In genomic region chr6:5619249-5619648, GRCh38 we compare ENCODE assay signal across 10 cellular contexts.
DNase-seq lines count a peak whose midpoint lies in the region; ATAC-seq and TF ChIP-seq lines count a peak whose summit lies in the region.
"Had no signal": no experiment of that assay in that cellular context is flagged by ENCODE, and none has a peak within 500 bp of the region (broad histone marks: within the 10 kb centered on the region; RNA-seq: fewer than 3 reads in every experiment).

No MANE protein-coding gene starts in this region.

- intact Hi-C loops in activated CD8-positive, alpha-beta T cell treated with anti-CD3 and anti-CD28 coated beads for 36 hours (cut with micrococcal nuclease): no loop called here
- intact Hi-C loops in ovary (cut with DNase I): no loop called here

- peak; percentile 81 for ATAC-seq in GM19351 (IDR thresholded peaks at IDR 0.05; ENCODE audit: unreplicated experiment)
- ATAC-seq in HG03108 (IDR thresholded peaks at IDR 0.05; ENCODE audit: unreplicated experiment): peak; percentile 93
- ATAC-seq in activated CD8-positive, alpha-beta T cell treated with anti-CD3 and anti-CD28 coated beads for 36 hours: peak; percentile 100
- ATAC-seq in GM23338: no peak

- TF ChIP-seq EP300 in ovary (IDR thresholded peaks at IDR 0.05): no peak

- CTCF ChIA-PET in activated CD8-positive, alpha-beta T cell treated with anti-CD3 and anti-CD28 coated beads for 36 hours (lab: Charles Lee): interaction anchor here (1.0 kb wide), 1 partner anchor 21 kb away, joined by 3 read pairs; no protein-coding TSS in a partner anchor

- H3K4me3 ChIP-seq in GM23338 (no peak overlapping the region), ovary (no peak overlapping the region), BE2C (ENCODE audit: low read depth, low read length) (no peak overlapping the region)
- H3K4me3 ChIP-seq: colonic mucosa, prostate gland had no signal

- no peaks in the 10 kb centered on the region for H3F3A ChIP-seq in GM23338 (replicated peaks; ENCODE audit: low read depth)

- H3K4me1 Mint-ChIP-seq in activated CD8-positive, alpha-beta T cell treated with anti-CD3 and anti-CD28 coated beads for 36 hours (ENCODE audit: low read depth): peaks cover 17% of the 10 kb centered on the region
- peaks cover 9% of the 10 kb centered on the region; the same call in 2 of the 3 replicates for H3K4me1 Mint-ChIP-seq in GM23338

- H3K27ac ChIP-seq in GM23338 (ENCODE audit: low read depth): no peak overlapping the region
- H3K27ac ChIP-seq in ovary: no peak overlapping the region
- H3K27ac ChIP-seq: colonic mucosa, prostate gland had no signal

- H3K27ac Mint-ChIP-seq in activated CD8-positive, alpha-beta T cell treated with anti-CD3 and anti-CD28 coated beads for 36 hours: peak overlapping the region; percentile 79
- no peak overlapping the region for H3K27ac Mint-ChIP-seq in GM23338

- POLR2A ChIA-PET in activated CD8-positive, alpha-beta T cell treated with anti-CD3 and anti-CD28 coated beads for 36 hours (lab: Charles Lee): no interaction called here

- no peaks in the 10 kb centered on the region; the same call in 1 of the 2 replicates for H3K36me3 ChIP-seq in GM23338 (ENCODE audit: insufficient read depth)
- H3K36me3 ChIP-seq in ovary: no peaks in the 10 kb centered on the region
- no peaks in the 10 kb centered on the region for H3K36me3 ChIP-seq in BE2C
- H3K36me3 ChIP-seq: colonic mucosa, prostate gland had no signal

- peak; percentile 63 for DNase-seq in activated CD8-positive, alpha-beta T cell treated with anti-CD3 and anti-CD28 coated beads for 36 hours
- peak; percentile 5 to 7 for DNase-seq in stimulated activated CD8-positive, alpha-beta memory T cell treated with anti-CD3 and anti-CD28 coated beads, Interleukin-4, amount 100 ng/mL, for 1 hour (ENCODE audit: low read depth in 2 of 2, low spot score in 1 of 2)
- no peak for DNase-seq in GM23338 (ENCODE audit: low spot score)
- no peak for DNase-seq in ovary
- DNase-seq in BE2C: no peak
- DNase-seq: colonic mucosa, NCI-H2171 had no signal

- no peaks in the 10 kb centered on the region for H3K27me3 Mint-ChIP-seq in activated CD8-positive, alpha-beta T cell treated with anti-CD3 and anti-CD28 coated beads for 36 hours
- peaks cover 5% of the 10 kb centered on the region for H3K27me3 Mint-ChIP-seq in GM23338 (ENCODE audit: insufficient read depth, low read depth, poor library complexity)

- TF ChIP-seq CTCF in activated CD8-positive, alpha-beta T cell treated with anti-CD3 and anti-CD28 coated beads for 36 hours (IDR thresholded peaks at IDR 0.05): no peak
- TF ChIP-seq CTCF in GM23338 (conservative IDR thresholded peaks at IDR 0.05; ENCODE audit: low read depth in 2 of 2) (no peak), ovary (IDR thresholded peaks at IDR 0.05) (no peak), BE2C (IDR thresholded peaks at IDR 0.05; ENCODE audit: low read depth, low read length) (no peak)

- no peaks in the 10 kb centered on the region for H3K4me1 ChIP-seq in GM23338 (ENCODE audit: insufficient read depth)
- H3K4me1 ChIP-seq in ovary (ENCODE audit: insufficient read depth): no peaks in the 10 kb centered on the region
- no peaks in the 10 kb centered on the region; the same call in 1 of the 2 replicates for H3K4me1 ChIP-seq in BE2C
- H3K4me1 ChIP-seq: colonic mucosa, prostate gland had no signal

- H3K27me3 ChIP-seq in GM23338 (ENCODE audit: insufficient read depth): no peaks in the 10 kb centered on the region
- H3K27me3 ChIP-seq in ovary: no peaks in the 10 kb centered on the region
- no peaks in the 10 kb centered on the region for H3K27me3 ChIP-seq in BE2C
- H3K27me3 ChIP-seq: colonic mucosa had no signal

- H3K36me3 Mint-ChIP-seq in activated CD8-positive, alpha-beta T cell treated with anti-CD3 and anti-CD28 coated beads for 36 hours (ENCODE audit: low read depth): peaks cover 9% of the 10 kb centered on the region
- no peaks in the 10 kb centered on the region for H3K36me3 Mint-ChIP-seq in GM23338 (ENCODE audit: low read depth)

- H3K9me2 ChIP-seq in GM23338 (ENCODE audit: insufficient read depth): peaks cover 17% of the 10 kb centered on the region

- no peak overlapping the region for H2AFZ ChIP-seq in GM23338

- H3K9me3 Mint-ChIP-seq in activated CD8-positive, alpha-beta T cell treated with anti-CD3 and anti-CD28 coated beads for 36 hours: no peaks in the 10 kb centered on the region
- no peaks in the 10 kb centered on the region for H3K9me3 Mint-ChIP-seq in GM23338

- 87 to 94% (median 94%) methylated on average over 3 of the region's 3 CpGs for WGBS in ovary, 3 donors

- H3K79me2 ChIP-seq in GM23338 (replicated peaks; ENCODE audit: insufficient read depth): no peaks in the 10 kb centered on the region

- H3K9me3 ChIP-seq in ovary (no peaks in the 10 kb centered on the region), BE2C (no peaks in the 10 kb centered on the region)
- H3K9me3 ChIP-seq: colonic mucosa, prostate gland had no signal

- H4K20me1 ChIP-seq in GM23338 (replicated peaks; ENCODE audit: insufficient read depth): no peaks in the 10 kb centered on the region

- peak overlapping the region; percentile 11 for H3K4me3 Mint-ChIP-seq in activated CD8-positive, alpha-beta T cell treated with anti-CD3 and anti-CD28 coated beads for 36 hours
- no peak overlapping the region for H3K4me3 Mint-ChIP-seq in GM23338

- no peak for TF ChIP-seq POLR2A in ovary (IDR thresholded peaks at IDR 0.05)

- no peak overlapping the region for H3K4me2 ChIP-seq in GM23338

TF ChIP-seq in GM23338, 12 proteins besides CTCF, POLR2A, EP300 and RAD21 (continues in another document):
- no peak for TF ChIP-seq CREB1 (CRISPR knock-in tag; IDR thresholded peaks at IDR 0.05; ENCODE audit: low read depth)
- no peak for TF ChIP-seq EZH2 (IDR thresholded peaks at IDR 0.05; ENCODE audit: low read depth, unreplicated experiment)
- no peak for TF ChIP-seq NANOG (IDR thresholded peaks at IDR 0.05; ENCODE audit: borderline replicate concordance)
- TF ChIP-seq, protein P1, sequence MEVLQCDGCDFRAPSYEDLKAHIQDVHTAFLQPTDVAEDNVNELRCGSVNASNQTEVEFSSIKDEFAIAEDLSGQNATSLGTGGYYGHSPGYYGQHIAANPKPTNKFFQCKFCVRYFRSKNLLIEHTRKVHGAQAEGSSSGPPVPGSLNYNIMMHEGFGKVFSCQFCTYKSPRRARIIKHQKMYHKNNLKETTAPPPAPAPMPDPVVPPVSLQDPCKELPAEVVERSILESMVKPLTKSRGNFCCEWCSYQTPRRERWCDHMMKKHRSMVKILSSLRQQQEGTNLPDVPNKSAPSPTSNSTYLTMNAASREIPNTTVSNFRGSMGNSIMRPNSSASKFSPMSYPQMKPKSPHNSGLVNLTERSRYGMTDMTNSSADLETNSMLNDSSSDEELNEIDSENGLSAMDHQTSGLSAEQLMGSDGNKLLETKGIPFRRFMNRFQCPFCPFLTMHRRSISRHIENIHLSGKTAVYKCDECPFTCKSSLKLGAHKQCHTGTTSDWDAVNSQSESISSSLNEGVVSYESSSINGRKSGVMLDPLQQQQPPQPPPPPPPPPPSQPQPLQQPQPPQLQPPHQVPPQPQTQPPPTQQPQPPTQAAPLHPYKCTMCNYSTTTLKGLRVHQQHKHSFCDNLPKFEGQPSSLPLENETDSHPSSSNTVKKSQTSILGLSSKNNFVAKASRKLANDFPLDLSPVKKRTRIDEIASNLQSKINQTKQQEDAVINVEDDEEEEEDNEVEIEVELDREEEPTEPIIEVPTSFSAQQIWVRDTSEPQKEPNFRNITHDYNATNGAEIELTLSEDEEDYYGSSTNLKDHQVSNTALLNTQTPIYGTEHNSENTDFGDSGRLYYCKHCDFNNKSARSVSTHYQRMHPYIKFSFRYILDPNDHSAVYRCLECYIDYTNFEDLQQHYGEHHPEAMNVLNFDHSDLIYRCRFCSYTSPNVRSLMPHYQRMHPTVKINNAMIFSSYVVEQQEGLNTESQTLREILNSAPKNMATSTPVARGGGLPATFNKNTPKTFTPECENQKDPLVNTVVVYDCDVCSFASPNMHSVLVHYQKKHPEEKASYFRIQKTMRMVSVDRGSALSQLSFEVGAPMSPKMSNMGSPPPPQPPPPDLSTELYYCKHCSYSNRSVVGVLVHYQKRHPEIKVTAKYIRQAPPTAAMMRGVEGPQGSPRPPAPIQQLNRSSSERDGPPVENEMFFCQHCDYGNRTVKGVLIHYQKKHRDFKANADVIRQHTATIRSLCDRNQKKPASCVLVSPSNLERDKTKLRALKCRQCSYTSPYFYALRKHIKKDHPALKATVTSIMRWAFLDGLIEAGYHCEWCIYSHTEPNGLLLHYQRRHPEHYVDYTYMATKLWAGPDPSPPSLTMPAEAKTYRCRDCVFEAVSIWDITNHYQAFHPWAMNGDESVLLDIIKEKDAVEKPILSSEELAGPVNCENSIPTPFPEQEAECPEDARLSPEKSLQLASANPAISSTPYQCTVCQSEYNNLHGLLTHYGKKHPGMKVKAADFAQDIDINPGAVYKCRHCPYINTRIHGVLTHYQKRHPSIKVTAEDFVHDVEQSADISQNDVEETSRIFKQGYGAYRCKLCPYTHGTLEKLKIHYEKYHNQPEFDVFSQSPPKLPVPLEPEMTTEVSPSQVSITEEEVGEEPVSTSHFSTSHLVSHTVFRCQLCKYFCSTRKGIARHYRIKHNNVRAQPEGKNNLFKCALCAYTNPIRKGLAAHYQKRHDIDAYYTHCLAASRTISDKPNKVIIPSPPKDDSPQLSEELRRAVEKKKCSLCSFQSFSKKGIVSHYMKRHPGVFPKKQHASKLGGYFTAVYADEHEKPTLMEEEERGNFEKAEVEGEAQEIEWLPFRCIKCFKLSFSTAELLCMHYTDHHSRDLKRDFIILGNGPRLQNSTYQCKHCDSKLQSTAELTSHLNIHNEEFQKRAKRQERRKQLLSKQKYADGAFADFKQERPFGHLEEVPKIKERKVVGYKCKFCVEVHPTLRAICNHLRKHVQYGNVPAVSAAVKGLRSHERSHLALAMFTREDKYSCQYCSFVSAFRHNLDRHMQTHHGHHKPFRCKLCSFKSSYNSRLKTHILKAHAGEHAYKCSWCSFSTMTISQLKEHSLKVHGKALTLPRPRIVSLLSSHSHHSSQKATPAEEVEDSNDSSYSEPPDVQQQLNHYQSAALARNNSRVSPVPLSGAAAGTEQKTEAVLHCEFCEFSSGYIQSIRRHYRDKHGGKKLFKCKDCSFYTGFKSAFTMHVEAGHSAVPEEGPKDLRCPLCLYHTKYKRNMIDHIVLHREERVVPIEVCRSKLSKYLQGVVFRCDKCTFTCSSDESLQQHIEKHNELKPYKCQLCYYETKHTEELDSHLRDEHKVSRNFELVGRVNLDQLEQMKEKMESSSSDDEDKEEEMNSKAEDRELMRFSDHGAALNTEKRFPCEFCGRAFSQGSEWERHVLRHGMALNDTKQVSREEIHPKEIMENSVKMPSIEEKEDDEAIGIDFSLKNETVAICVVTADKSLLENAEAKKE (CRISPR knock-in tag; IDR thresholded peaks at IDR 0.05): no peak

Comparison
In these comparisons a context has a peak if more than half of its experiments do, and no peak if none do; other contexts are left out.
1. DNase-seq: peak in activated CD8-positive, alpha-beta T cell treated with anti-CD3 and anti-CD28 coated beads for 36 hours (single experiment) and stimulated activated CD8-positive, alpha-beta memory T cell treated with anti-CD3 and anti-CD28 coated beads, Interleukin-4, amount 100 ng/mL, for 1 hour (2 of 2); none in GM23338 (single experiment), ovary (0 of 5) and BE2C (single experiment).